26 cellular contexts compared by ENCODE assay signal in the genomic region with DNA sequence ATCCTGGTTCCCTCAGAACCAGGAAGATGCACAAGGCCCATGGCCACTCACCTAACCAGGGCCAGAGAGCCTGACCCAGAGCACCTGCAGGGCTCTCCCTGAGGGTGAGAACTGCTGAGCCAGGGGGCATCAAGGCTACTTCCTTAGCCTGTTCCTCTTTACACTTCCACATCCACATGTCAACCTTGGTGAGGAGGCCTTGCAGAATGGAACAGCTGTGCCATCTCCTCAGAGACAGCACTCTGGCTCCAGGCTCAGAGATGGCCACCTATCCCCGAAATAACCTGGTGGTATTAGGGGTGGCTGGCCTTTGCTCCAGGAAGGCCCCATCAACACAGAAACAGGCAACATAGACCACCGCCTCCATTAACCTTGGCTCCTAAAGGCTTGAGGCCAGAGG.
"Had no signal": no experiment of that assay in that cellular context is flagged by ENCODE, and none has a peak within 500 bp of the region (broad histone marks: within the 10 kb centered on the region; RNA-seq: fewer than 3 reads in every experiment).

No MANE protein-coding gene starts in this region.

- H3K4me3 ChIP-seq: ascending aorta, body of pancreas had no signal

- H3K9me3 ChIP-seq: ascending aorta, body of pancreas had no signal

- H3K36me3 ChIP-seq: ascending aorta had no signal

- H3K4me1 ChIP-seq: body of pancreas had no signal

- H3K27ac ChIP-seq: ascending aorta, body of pancreas had no signal

- H3K27me3 ChIP-seq: ascending aorta, body of pancreas had no signal

- DNase-seq: activated B cell treated with CpG ODN at 0.5 μM for 24 hours; activated CD4-positive, alpha-beta memory T cell treated with anti-CD3 and anti-CD28 coated beads, Interleukin-2, amount 10 ng/mL, durations not matched to agents 7 days and 5 days; activated CD4-positive, alpha-beta T cell treated with anti-CD3 and anti-CD28 coated beads for 1 hour; activated CD4-positive, alpha-beta T cell treated with anti-CD3 and anti-CD28 coated beads, Interleukin-2, amount 10 ng/mL, durations not matched to agents 7 days and 5 days; activated CD8-positive, alpha-beta memory T cell treated with anti-CD3 and anti-CD28 coated beads, Interleukin-2, amount 10 ng/mL, durations not matched to agents 7 days and 5 days; activated effector memory CD4-positive, alpha-beta T cell treated with anti-CD3 and anti-CD28 coated beads, Interleukin-2, amount 50 U/mL, for 16 hours; activated naive CD4-positive, alpha-beta T cell treated with Interleukin-2 at 50 U/mL for 16 hours; activated naive CD8-positive, alpha-beta T cell treated with anti-CD3 and anti-CD28 coated beads, Interleukin-2, amount 50 U/mL, for 24 hours; activated T-cell treated with anti-CD3 and anti-CD28 coated beads, Interleukin-2, amount 50 U/mL, for 4 hours; amniotic stem cell; body of pancreas; MM.1S; NCI-H1105; NCI-H1436; NCI-H1694 treated with DMSO at 0.1 percent for 48 hours; NCI-H2029 treated with DMSO at 0.1 percent for 48 hours; NCI-H345; NCI-H510A; NCI-H526 treated with DMSO at 0.1 percent for 48 hours; NCI-H82; OCI-M1; RPMI8226; T-cell; T-helper 2 cell; T1000 had no signal
